ENCODE assay signal across 23 cellular contexts in the genomic region with DNA sequence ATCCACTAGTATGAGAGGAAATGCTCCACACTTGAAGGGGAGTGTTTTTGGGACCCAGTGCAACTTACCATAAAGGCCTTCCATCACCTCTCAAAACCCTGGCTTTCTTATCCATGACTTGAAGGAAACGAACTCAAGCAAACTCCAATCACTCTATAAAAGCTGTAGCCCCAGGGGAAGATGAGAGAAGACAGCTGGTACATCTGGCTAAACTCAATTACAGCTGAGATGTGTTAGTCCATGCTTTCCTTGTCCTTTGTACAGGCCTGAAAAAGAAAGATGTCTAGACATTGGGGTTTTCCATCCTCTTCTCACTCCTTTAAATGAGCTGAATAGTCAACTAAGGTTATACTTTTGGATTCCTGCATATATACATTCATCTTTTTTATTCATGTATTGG.
"Had no signal": no experiment of that assay in that cellular context is flagged by ENCODE, and none has a peak within 500 bp of the region (broad histone marks: within the 10 kb centered on the region; RNA-seq: fewer than 3 reads in every experiment).

No MANE protein-coding gene starts in this region.

- H3K27ac ChIP-seq: stomach, suprapubic skin, testis, thoracic aorta, thyroid gland, tibial artery, tibial nerve, transverse colon, upper lobe of left lung, upper lobe of right lung, uterus, vagina had no signal

- H3K4me1 ChIP-seq: stomach, suprapubic skin, testis, thyroid gland, tibial artery, tibial nerve, transverse colon, upper lobe of left lung, upper lobe of right lung, uterus, vagina had no signal

- DNase-seq: stimulated activated CD4-positive, alpha-beta T cell treated with anti-CD3 and anti-CD28 coated beads, Interleukin-2, amount 100 ng/mL, for 48 hours; stimulated activated CD4-positive, alpha-beta T cell treated with anti-CD3 and anti-CD28 coated beads, Interleukin-4, amount 100 ng/mL, for 1 hour; stimulated activated CD4-positive, alpha-beta T cell treated with anti-CD3 and anti-CD28 coated beads, Interleukin-4, amount 100 ng/mL, for 24 hours; stimulated activated CD4-positive, alpha-beta T cell treated with anti-CD3 and anti-CD28 coated beads, Interleukin-4, amount 100 ng/mL, for 4 hours; stimulated activated CD8-positive, alpha-beta memory T cell treated with anti-CD3 and anti-CD28 coated beads, Interleukin-4, amount 100 ng/mL, for 48 hours; stimulated activated naive B cell treated with anti-CD40 and anti-IgM and Interleukin-4, amounts not matched to agents 10 μg/mL and 1 μg/mL and 100 μg/mL, for 72 hours; stimulated activated naive CD4-positive, alpha-beta T cell; stimulated activated naive CD4-positive, alpha-beta T cell treated with Interleukin-2 at 50 U/mL for 16 hours; stimulated activated naive CD8-positive, alpha-beta T cell treated with anti-CD3 and anti-CD28 coated beads, Interleukin-15, amount 100 ng/mL, for 72 hours; stimulated activated naive CD8-positive, alpha-beta T cell treated with anti-CD3 and anti-CD28 coated beads, Interleukin-15, Interleukin-2, amounts not matched to agents 100 U/mL and 50 U/mL, for 24 hours; stomach; substantia nigra; testis; thyroid gland; tibial artery; transverse colon; upper lobe of left lung; upper lobe of right lung; uterus had no signal

- H3K36me3 ChIP-seq: stomach, suprapubic skin, thoracic aorta, thyroid gland, tibial artery, tibial nerve, transverse colon, upper lobe of left lung, upper lobe of right lung, uterus, vagina had no signal

- H3K4me3 ChIP-seq: stomach, suprapubic skin, testis, thoracic aorta, thyroid gland, tibial artery, tibial nerve, transverse colon, upper lobe of left lung, upper lobe of right lung, uterus, vagina had no signal

- H3K9me3 ChIP-seq: suprapubic skin, testis, thoracic aorta, thyroid gland, tibial artery, upper lobe of left lung, upper lobe of right lung, uterus, vagina had no signal

- H3K27me3 ChIP-seq: stomach, suprapubic skin, testis, thyroid gland, tibial artery, tibial nerve, transverse colon, upper lobe of left lung, upper lobe of right lung, uterus, vagina had no signal
